In genomic region chrX:37796805-37797204, GRCh38 we compare ENCODE assay signal across 9 cellular contexts. TPM values are rescaled to one million over a fixed set of nuclear protein-coding genes. Genes with fewer than 3 reads are reported as not detected.
A peak's percentile ranks its signal among the peaks of the same experiment; 100 is the strongest.
DNase-seq lines count a peak whose midpoint lies in the region; ATAC-seq and TF ChIP-seq lines count a peak whose summit lies in the region.
"Had no signal": no experiment of that assay in that cellular context is flagged by ENCODE, and none has a peak within 500 bp of the region (broad histone marks: within the 10 kb centered on the region; RNA-seq: fewer than 3 reads in every experiment).

No MANE protein-coding gene starts in this region.

- no peak overlapping the region for H3K4me3 ChIP-seq in CD4-positive, CD25-positive, alpha-beta regulatory T cell (ENCODE audit: low read depth, low read length)
- H3K4me3 ChIP-seq in cardiac muscle cell (no peak overlapping the region), lower leg skin (ENCODE audit: low read depth, poor library complexity, severe bottlenecking) (no peak overlapping the region)

- peaks cover 0 to 11% (median 3%) of the 10 kb centered on the region in 4 donors for H3K4me1 Mint-ChIP-seq in CD4-positive, CD25-positive, alpha-beta regulatory T cell
- no peaks in the 10 kb centered on the region for H3K4me1 Mint-ChIP-seq in stimulated activated effector memory CD8-positive, alpha-beta T cell treated with anti-CD3 and anti-CD28 coated beads, Interleukin-12 subunit alpha, Interleukin-12 subunit beta, amount 100 ng/mL, for 72 hours

- no peaks in the 10 kb centered on the region for H3K36me3 ChIP-seq in CD4-positive, CD25-positive, alpha-beta regulatory T cell (ENCODE audit: control insufficient read depth, insufficient read depth, low read length)
- no peaks in the 10 kb centered on the region for H3K36me3 ChIP-seq in cardiac muscle cell

- no peaks in the 10 kb centered on the region for H3K36me3 Mint-ChIP-seq in CD4-positive, CD25-positive, alpha-beta regulatory T cell
- no peaks in the 10 kb centered on the region for H3K36me3 Mint-ChIP-seq in stimulated activated effector memory CD8-positive, alpha-beta T cell treated with anti-CD3 and anti-CD28 coated beads, Interleukin-12 subunit alpha, Interleukin-12 subunit beta, amount 100 ng/mL, for 72 hours

- H3K27ac Mint-ChIP-seq in CD4-positive, CD25-positive, alpha-beta regulatory T cell = no peak overlapping the region
- no peak overlapping the region for H3K27ac Mint-ChIP-seq in stimulated activated effector memory CD8-positive, alpha-beta T cell treated with anti-CD3 and anti-CD28 coated beads, Interleukin-12 subunit alpha, Interleukin-12 subunit beta, amount 100 ng/mL, for 72 hours

- DNase-seq in CD4-positive, CD25-positive, alpha-beta regulatory T cell = no peak
- peak; percentile 91 for DNase-seq in KBM-7
- DNase-seq in cardiac muscle cell (ENCODE audit: low read depth in 1 of 2, low spot score in 1 of 2) = peak in 1 of 2 donors; percentile 39
- DNase-seq in activated effector memory CD4-positive, alpha-beta T cell treated with Interleukin-2 at 50 U/mL for 16 hours = no peak
- DNase-seq in stimulated activated CD4-positive, alpha-beta T cell treated with anti-CD3 and anti-CD28 coated beads, Interleukin-4, amount 100 ng/mL, for 24 hours = no peak
- no peak for DNase-seq in lower leg skin (ENCODE audit: low spot score in 2 of 2)
- DNase-seq in stimulated activated effector memory CD8-positive, alpha-beta T cell treated with anti-CD3 and anti-CD28 coated beads, Interleukin-12 subunit alpha, Interleukin-12 subunit beta, amount 100 ng/mL, for 72 hours (ENCODE audit: low spot score in 2 of 2) = no peak
- DNase-seq: NCI-H1092 had no signal

- H3K4me1 ChIP-seq in CD4-positive, CD25-positive, alpha-beta regulatory T cell (ENCODE audit: control insufficient read depth, insufficient read depth, low read length, poor library complexity, severe bottlenecking) = no peaks in the 10 kb centered on the region
- peaks cover 17% of the 10 kb centered on the region for H3K4me1 ChIP-seq in cardiac muscle cell (ENCODE audit: low read depth)

- TF ChIP-seq CTCF in cardiac muscle cell (IDR thresholded peaks at IDR 0.05; ENCODE audit: low read depth, low read length) = no peak
- TF ChIP-seq CTCF in lower leg skin (IDR thresholded peaks at IDR 0.05) = no peak

- H3K4me3 Mint-ChIP-seq in CD4-positive, CD25-positive, alpha-beta regulatory T cell = no peak overlapping the region
- no peak overlapping the region for H3K4me3 Mint-ChIP-seq in stimulated activated effector memory CD8-positive, alpha-beta T cell treated with anti-CD3 and anti-CD28 coated beads, Interleukin-12 subunit alpha, Interleukin-12 subunit beta, amount 100 ng/mL, for 72 hours

- in situ Hi-C loops in KBM-7 (cut with MboI; ENCODE audit: low pct_unique_long_range_greater_than_20kb, low sequenced_read_pairs) = no loop called here

- H3K9me3 ChIP-seq in CD4-positive, CD25-positive, alpha-beta regulatory T cell (ENCODE audit: control insufficient read depth in 2 of 2, low read length in 2 of 2) = no peaks in the 10 kb centered on the region
- no peaks in the 10 kb centered on the region for H3K9me3 ChIP-seq in cardiac muscle cell (ENCODE audit: low read depth)

- no peaks in the 10 kb centered on the region for H3K27me3 Mint-ChIP-seq in CD4-positive, CD25-positive, alpha-beta regulatory T cell

- ATAC-seq in CD4-positive, CD25-positive, alpha-beta regulatory T cell (ENCODE audit: low read depth in 2 of 2) = peak; percentile 44 to 55
- ATAC-seq in GM21526 (IDR thresholded peaks at IDR 0.05; ENCODE audit: low FRiP score, unreplicated experiment) = peak; percentile 79
- no peak for ATAC-seq in stimulated activated effector memory CD8-positive, alpha-beta T cell treated with anti-CD3 and anti-CD28 coated beads, Interleukin-12 subunit alpha, Interleukin-12 subunit beta, amount 100 ng/mL, for 72 hours

- H3K9me3 Mint-ChIP-seq in CD4-positive, CD25-positive, alpha-beta regulatory T cell = no peaks in the 10 kb centered on the region
- no peaks in the 10 kb centered on the region for H3K9me3 Mint-ChIP-seq in stimulated activated effector memory CD8-positive, alpha-beta T cell treated with anti-CD3 and anti-CD28 coated beads, Interleukin-12 subunit alpha, Interleukin-12 subunit beta, amount 100 ng/mL, for 72 hours

- TF ChIP-seq POLR2A in lower leg skin (IDR thresholded peaks at IDR 0.05) = no peak

- H3K27ac ChIP-seq in CD4-positive, CD25-positive, alpha-beta regulatory T cell (ENCODE audit: insufficient read depth, low read length, poor library complexity, severe bottlenecking) = no peak overlapping the region
- H3K27ac ChIP-seq in cardiac muscle cell = peak overlapping the region; percentile 91

- no peaks in the 10 kb centered on the region for H3K27me3 ChIP-seq in CD4-positive, CD25-positive, alpha-beta regulatory T cell (ENCODE audit: control insufficient read depth, insufficient read depth, low read length)
- no peaks in the 10 kb centered on the region for H3K27me3 ChIP-seq in cardiac muscle cell

- intact Hi-C loops in lower leg skin (cut with DNase I; ENCODE audit: low total_unique reads) = no loop called here

RNA-seq across cellular contexts. Expression of gene CYBB, which starts 16.9 kb away (rescaled TPM):
- 0.25 TPM for total RNA-seq in CD4-positive, CD25-positive, alpha-beta regulatory T cell
- polyA plus RNA-seq in CD4-positive, CD25-positive, alpha-beta regulatory T cell = 1 to 10 TPM in 1 of 4 donors, under 1 TPM in 2, not detected in 1; 0.19 to 1.2 (median 0.60) TPM
- 0.42 and 0.60 TPM in 2 replicates for total RNA-seq in cardiac muscle cell
- 0.38 TPM in 1 of 2 replicates, not detected in the other for polyA plus RNA-seq in cardiac muscle cell
- total RNA-seq in lower leg skin = 1 to 10 TPM; 2.6 to 5.8 (median 3.3) TPM

RNA-seq across cellular contexts. Expression of gene DYNLT3, which starts 50.6 kb away (rescaled TPM):
- total RNA-seq in CD4-positive, CD25-positive, alpha-beta regulatory T cell = 18.8 TPM
- polyA plus RNA-seq in CD4-positive, CD25-positive, alpha-beta regulatory T cell = 10 to 100 TPM; 25.0 to 32.5 (median 26.5) TPM
- total RNA-seq in cardiac muscle cell (4.8 and 7.6 TPM in 2 replicates), lower leg skin (10 to 100 TPM in 2 of 4 donors, 1 to 10 TPM in 2; 4.1 to 15.5 (median 8.6) TPM)
- polyA plus RNA-seq in cardiac muscle cell = 12.3 and 19.4 TPM in 2 replicates
